In genomic region chr3:19155375-19155774, GRCh38 we compare ENCODE assay signal across 23 cellular contexts. TPM values are rescaled to one million over a fixed set of nuclear protein-coding genes. Genes with fewer than 3 reads are reported as not detected.
A peak's percentile ranks its signal among the peaks of the same experiment; 100 is the strongest.
DNase-seq lines count a peak whose midpoint lies in the region; ATAC-seq, FAIRE-seq and TF ChIP-seq lines count a peak whose summit lies in the region.
"Had no signal": no experiment of that assay in that cellular context is flagged by ENCODE, and none has a peak within 500 bp of the region (broad histone marks: within the 10 kb centered on the region; RNA-seq: fewer than 3 reads in every experiment).

No MANE protein-coding gene starts in this region.

- FAIRE-seq in GM19239 (lab: Jason Lieb, UNC), result no peak

- peak in 2 of 3 experiments; percentile 44 to 81 for DNase-seq in NCI-H1417 (lab: John Stamatoyannopoulos, UW)
- DNase-seq in NCI-H1417 treated with DMSO at 0.1 percent for 48 hours (lab: John Stamatoyannopoulos, UW), result no peak
- DNase-seq in NCI-H69 (lab: John Stamatoyannopoulos, UW), result peak; percentile 70
- DNase-seq in head of caudate nucleus, result peak in 24 of 42 donors; percentile 10 to 83 (median 40)
- peak; percentile 57 for DNase-seq in testis
- DNase-seq in GM19239 (ENCODE audit: insufficient read length, low spot score), result no peak
- DNase-seq in right cardiac atrium, result no peak
- DNase-seq: Calu3; CD4-positive, alpha-beta memory T cell; DMS53; NCI-H1048; NCI-H187; NCI-H2171 treated with DMSO at 0.1 percent for 48 hours; NCI-H526; PC-3; SJCRH30 had no signal

- H3K9me3 ChIP-seq in testis, result no peaks in the 10 kb centered on the region
- no peaks in the 10 kb centered on the region for H3K9me3 ChIP-seq in right cardiac atrium (ENCODE audit: control insufficient read depth, low read length)
- H3K9me3 ChIP-seq: HAP-1, SJCRH30 had no signal

- no peaks in the 10 kb centered on the region for H3K36me3 ChIP-seq in testis (ENCODE audit: low read depth, missing control alignments)
- H3K36me3 ChIP-seq: HAP-1, SJCRH30 had no signal

- H3K27me3 ChIP-seq in testis, result no peaks in the 10 kb centered on the region
- no peaks in the 10 kb centered on the region for H3K27me3 ChIP-seq in right cardiac atrium (ENCODE audit: control insufficient read depth, insufficient read depth)
- H3K27me3 ChIP-seq: SJCRH30 had no signal

- no peak for TF ChIP-seq POLR2A in testis (IDR thresholded peaks at IDR 0.05)

- H3K4me1 ChIP-seq in testis (peaks cover 3% of the 10 kb centered on the region), right cardiac atrium (ENCODE audit: control insufficient read depth, insufficient read depth, low read length) (no peaks in the 10 kb centered on the region)
- H3K4me1 ChIP-seq: HAP-1, SJCRH30 had no signal

- 21 to 26% methylated on average over 2 of the region's 2 CpGs for WGBS in testis, 2 donors
- WGBS in right cardiac atrium, result 51% methylated on average over 2 of the region's 2 CpGs

- TF ChIP-seq CTCF in testis (IDR thresholded peaks at IDR 0.05), result no peak

- H3K4me3 ChIP-seq in testis (no peak overlapping the region), right cardiac atrium (ENCODE audit: low read length) (no peak overlapping the region)
- H3K4me3 ChIP-seq: HAP-1, SJCRH30 had no signal

- ATAC-seq in GM19324 (IDR thresholded peaks at IDR 0.05; ENCODE audit: low FRiP score, unreplicated experiment), result no peak
- ATAC-seq in right cardiac atrium, result no peak
- ATAC-seq: PC-3 had no signal

- no peak overlapping the region for H3K27ac ChIP-seq in testis
- no peak overlapping the region for H3K27ac ChIP-seq in right cardiac atrium (ENCODE audit: low read length)
- H3K27ac ChIP-seq: 22Rv1, KMS-11, RWPE1, SJCRH30 had no signal

- intact Hi-C loops in head of caudate nucleus (cut with DNase I), result no loop called here
- intact Hi-C loops in testis (cut with DNase I; ENCODE audit: low total_unique reads), result no loop called here
- intact Hi-C loops in right cardiac atrium (cut with DNase I), result no loop called here

RNA-seq across cellular contexts. Expression of gene KCNH8, which starts 7.1 kb away (rescaled TPM):
- total RNA-seq in testis (1 to 10 TPM; 7.1 to 8.9 TPM), right cardiac atrium (under 1 TPM; 0.11 to 0.31 (median 0.20) TPM)
- polyA plus RNA-seq in testis (ENCODE audit: insufficient read depth, low read depth, low replicate concordance) (2.0 TPM), right cardiac atrium (0.11 TPM)
- total RNA-seq: MCF 10A, PC-3, SJCRH30 had no signal
- polyA plus RNA-seq: AG04450; CD4-positive, alpha-beta memory T cell had no signal

Comparison
In these comparisons a context has a peak if more than half of its experiments do, and no peak if none do; other contexts are left out.
1. DNase-seq: peak in NCI-H1417 (2 of 3), NCI-H69 (single experiment), head of caudate nucleus (24 of 42) and testis (single experiment); none in NCI-H1417 treated with DMSO at 0.1 percent for 48 hours (single experiment), GM19239 (single experiment) and right cardiac atrium (0 of 3).
2. RNA of gene KCNH8, which starts 7.1 kb away (total RNA-seq): 7.1 to 8.9 TPM in testis; 0.11 to 0.31 TPM in right cardiac atrium; every median in the first group is over 4 times any median in the second.